In genomic region chr16:25014500-25015147, GRCh38 we compare ENCODE assay signal across 8 cellular contexts. TPM values are rescaled to one million over a fixed set of nuclear protein-coding genes. Genes with fewer than 3 reads are reported as not detected.
DNase-seq lines count a peak whose midpoint lies in the region; TF ChIP-seq lines count a peak whose summit lies in the region.

No MANE protein-coding gene starts in this region.

- peak overlapping the region; percentile 97 for H3K4me3 ChIP-seq in GM12864 (ENCODE audit: low read depth, low read length)
- H3K4me3 ChIP-seq in HFF-Myc (replicated peaks; ENCODE audit: low read depth, low read length), result peak overlapping the region; percentile 83
- peak overlapping the region; percentile 87 for H3K4me3 ChIP-seq in endodermal cell (ENCODE audit: low read length)
- peak overlapping the region; percentile 74 for H3K4me3 ChIP-seq in mesendoderm (ENCODE audit: low read length)

- H3K9me3 Mint-ChIP-seq in activated CD4-positive, alpha-beta memory T cell treated with anti-CD3 and anti-CD28 coated beads for 36 hours, result no peaks in the 10 kb centered on the region
- H3K9me3 Mint-ChIP-seq in endodermal cell, result no peaks in the 10 kb centered on the region

- no peaks in the 10 kb centered on the region for H3K9me3 ChIP-seq in endodermal cell (ENCODE audit: control insufficient read depth, low read length)

- peaks cover 26% of the 10 kb centered on the region for H3K36me3 Mint-ChIP-seq in activated CD4-positive, alpha-beta memory T cell treated with anti-CD3 and anti-CD28 coated beads for 36 hours
- H3K36me3 Mint-ChIP-seq in endodermal cell (ENCODE audit: low read depth), result peaks cover 16% of the 10 kb centered on the region

- no peak overlapping the region for H2BK15ac ChIP-seq in mesendoderm (replicated peaks; ENCODE audit: low read depth)

- peaks cover 73% of the 10 kb centered on the region for H3K4me1 Mint-ChIP-seq in activated CD4-positive, alpha-beta memory T cell treated with anti-CD3 and anti-CD28 coated beads for 36 hours (ENCODE audit: low read depth)
- peaks cover 31% of the 10 kb centered on the region for H3K4me1 Mint-ChIP-seq in endodermal cell

- H4K8ac ChIP-seq in mesendoderm (ENCODE audit: low read depth, low read length), result no peak overlapping the region

- no peaks in the 10 kb centered on the region for H3K27me3 Mint-ChIP-seq in activated CD4-positive, alpha-beta memory T cell treated with anti-CD3 and anti-CD28 coated beads for 36 hours
- H3K27me3 Mint-ChIP-seq in endodermal cell (ENCODE audit: insufficient read depth), result no peaks in the 10 kb centered on the region

- peak overlapping the region; percentile 90 for H3K27ac Mint-ChIP-seq in activated CD4-positive, alpha-beta memory T cell treated with anti-CD3 and anti-CD28 coated beads for 36 hours
- H3K27ac Mint-ChIP-seq in endodermal cell, result peak overlapping the region; percentile 97

- H3K23ac ChIP-seq in mesendoderm (ENCODE audit: low read length), result peak overlapping the region; percentile 76

- CTCF ChIA-PET in activated CD4-positive, alpha-beta memory T cell treated with anti-CD3 and anti-CD28 coated beads for 36 hours (lab: Charles Lee), result interaction anchor here (0.7 to 1.4 kb wide), 4 partner anchors 17 to 210 kb away, joined by 3 to 6 read pairs (median 4); no protein-coding TSS in a partner anchor

- H3K4me2 ChIP-seq in mesendoderm (ENCODE audit: low read length), result peak overlapping the region; percentile 91

- peaks cover 27% of the 10 kb centered on the region for H3K79me1 ChIP-seq in mesendoderm (ENCODE audit: low read length)

- peak overlapping the region; percentile 95 for H3K4me3 Mint-ChIP-seq in activated CD4-positive, alpha-beta memory T cell treated with anti-CD3 and anti-CD28 coated beads for 36 hours
- peak overlapping the region; percentile 90 for H3K4me3 Mint-ChIP-seq in endodermal cell

- peak overlapping the region; percentile 81 for H3K18ac ChIP-seq in mesendoderm (ENCODE audit: low read length)

- DNase-seq in GM12864 (ENCODE audit: low read depth) (no peak), HFF-Myc (ENCODE audit: extremely low read depth, low read depth) (no peak), NCI-H128 (lab: John Stamatoyannopoulos, UW; ENCODE audit: unreplicated experiment) (peak; percentile 11), endodermal cell (peak; percentile 83), mesendoderm (peak; percentile 75), substantia nigra (lab: John Stamatoyannopoulos, UW) (peak in 44 of 49 donors; percentile 4 to 77 (median 50)), activated gamma-delta T cell (lab: John Stamatoyannopoulos, UW) (no peak)
- peak; percentile 37 for DNase-seq in activated CD4-positive, alpha-beta memory T cell treated with anti-CD3 and anti-CD28 coated beads for 36 hours

- H3K4me1 ChIP-seq in endodermal cell (ENCODE audit: control insufficient read depth, insufficient read depth, low read length), result peaks cover 6% of the 10 kb centered on the region
- peaks cover 2% of the 10 kb centered on the region for H3K4me1 ChIP-seq in mesendoderm (ENCODE audit: control insufficient read depth, low read depth, low read length)

- peak overlapping the region; percentile 74 for H3K27ac ChIP-seq in endodermal cell (ENCODE audit: low read depth, low read length)
- peak overlapping the region; percentile 39 for H3K27ac ChIP-seq in mesendoderm (ENCODE audit: low read depth, low read length)
- peak overlapping the region; percentile 91 for H3K27ac ChIP-seq in substantia nigra (ENCODE audit: low read depth, low read length, poor library complexity, severe bottlenecking)

- H3K27me3 ChIP-seq in endodermal cell (ENCODE audit: control insufficient read depth, insufficient read depth, low read length, poor library complexity, severe bottlenecking) (no peaks in the 10 kb centered on the region), mesendoderm (ENCODE audit: insufficient read depth, low read length, poor library complexity) (no peaks in the 10 kb centered on the region)

- no peak overlapping the region for H2BK120ac ChIP-seq in mesendoderm (ENCODE audit: low read depth, low read length)

- H3K79me2 ChIP-seq in mesendoderm (ENCODE audit: control insufficient read depth, insufficient read depth, low read length), result peaks cover 45% of the 10 kb centered on the region

- H2AK5ac ChIP-seq in mesendoderm (ENCODE audit: low read length), result no peak overlapping the region

- peak overlapping the region; percentile 74 for H3K9ac ChIP-seq in endodermal cell (ENCODE audit: extremely low read depth, low read length, poor library complexity, severe bottlenecking)
- H3K9ac ChIP-seq in mesendoderm (ENCODE audit: low read length), result peak overlapping the region; percentile 88

- WGBS in endodermal cell (ENCODE audit: insufficient coverage in 1 of 2, insufficient read length in 1 of 2), 2 experiments, result 1 to 8% methylated on average over 11 to 51 of the region's 51 CpGs
- no CpG with 5 or more reads among the region's 51 CpGs for WGBS in mesendoderm (ENCODE audit: extremely low coverage, insufficient coverage, low lambda C conversion rate)

- no peak overlapping the region for H4K5ac ChIP-seq in mesendoderm (ENCODE audit: low read length)

- H2BK5ac ChIP-seq in mesendoderm (ENCODE audit: low read length), result peak overlapping the region; percentile 5

- peak overlapping the region; percentile 97 for H3K56ac ChIP-seq in mesendoderm (ENCODE audit: low read length)

- POLR2A ChIA-PET in activated CD4-positive, alpha-beta memory T cell treated with anti-CD3 and anti-CD28 coated beads for 36 hours (lab: Charles Lee), result interaction anchor here (0.8 to 2.4 kb wide), 5 partner anchors 10 to 97 kb away, joined by 3 to 19 read pairs (median 3); partner anchors contain the start of gene LCMT1

- TF ChIP-seq CTCF in GM12864 (IDR thresholded peaks at IDR 0.05; ENCODE audit: low read depth, low read length, missing control alignments) (no peak), HFF-Myc (IDR thresholded peaks at IDR 0.05; ENCODE audit: low read depth, low read length, missing control alignments) (no peak), endodermal cell (conservative IDR thresholded peaks at IDR 0.05) (no peak)

- peaks cover 16% of the 10 kb centered on the region for H3K36me3 ChIP-seq in endodermal cell (ENCODE audit: control insufficient read depth, insufficient read depth, low read length)
- no peaks in the 10 kb centered on the region for H3K36me3 ChIP-seq in mesendoderm (ENCODE audit: control insufficient read depth, insufficient read depth, low read length)

- H3K4ac ChIP-seq in mesendoderm (ENCODE audit: low read depth, low read length), result peak overlapping the region; percentile 74

- intact Hi-C loops in activated CD4-positive, alpha-beta memory T cell treated with anti-CD3 and anti-CD28 coated beads for 36 hours (cut with micrococcal nuclease), result loop anchor here (1.0 to 10.0 kb wide), 7 partner anchors 9 to 470 kb away; partner anchors contain the start of gene TNRC6A

RNA-seq across cellular contexts. Expression of gene ARHGAP17, which starts 0.5 kb away (rescaled TPM):
- 10 to 100 TPM; 50.8 to 57.4 TPM for total RNA-seq in activated CD4-positive, alpha-beta memory T cell treated with anti-CD3 and anti-CD28 coated beads for 36 hours
- total RNA-seq in endodermal cell, result 100 to 1,000 TPM in 1 of 2 donors, 10 to 100 TPM in 1; 95.0 to 106 TPM
- 59.0 TPM for polyA plus RNA-seq in endodermal cell (2013, experiment 1 of 2)
- polyA plus RNA-seq in endodermal cell (2013, experiment 2 of 2), result 53.9 TPM
- 61.6 TPM for polyA plus RNA-seq in mesendoderm (2013, experiment 1 of 2)
- 62.5 TPM for polyA plus RNA-seq in mesendoderm (2013, experiment 2 of 2)

Comparison
In these comparisons a context has a peak if more than half of its experiments do, and no peak if none do; other contexts are left out.
1. DNase-seq: peak in NCI-H128 (single experiment), activated CD4-positive, alpha-beta memory T cell treated with anti-CD3 and anti-CD28 coated beads for 36 hours (single experiment), endodermal cell (single experiment), mesendoderm (single experiment) and substantia nigra (44 of 49); none in GM12864 (single experiment), HFF-Myc (single experiment) and activated gamma-delta T cell (single experiment).
2. H3K27ac ChIP-seq: peak in every context shown above with its lines; median percentile 91 in substantia nigra; 74 in endodermal cell; 39 in mesendoderm.
3. Peak in every context shown above with its lines, with median percentiles within 50 percentile points of each other: H3K4me3 ChIP-seq.